ENCODE assay signal across 9 cellular contexts in the genomic region with DNA sequence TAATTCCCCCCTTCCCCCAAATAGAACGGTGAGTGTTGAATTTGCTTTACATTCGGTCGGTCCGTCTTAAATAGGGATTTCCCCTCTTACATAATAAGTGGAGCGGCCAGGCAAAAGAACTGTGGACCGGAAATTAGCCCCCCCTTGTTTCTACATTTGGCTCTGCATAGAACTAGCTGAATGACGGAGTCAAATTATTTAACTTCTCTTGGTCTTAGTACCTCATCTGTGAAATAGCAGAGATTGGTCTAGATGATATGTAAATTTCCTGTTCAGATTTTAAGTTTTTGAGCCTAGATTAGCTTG. TPM values are rescaled to one million over a fixed set of nuclear protein-coding genes. Genes with fewer than 3 reads are reported as not detected.
DNase-seq lines count a peak whose midpoint lies in the region; ATAC-seq, FAIRE-seq and TF ChIP-seq lines count a peak whose summit lies in the region.
"Had no signal": no experiment of that assay in that cellular context is flagged by ENCODE, and none has a peak within 500 bp of the region (broad histone marks: within the 10 kb centered on the region; RNA-seq: fewer than 3 reads in every experiment).

No MANE protein-coding gene starts in this region.

- H3K27ac ChIP-seq in kidney (ENCODE audit: low read depth in 2 of 2, low read length in 2 of 2), result peak overlapping the region in 1 of 2 donors; percentile 15
- H3K27ac ChIP-seq in uterus, result peak overlapping the region in 1 of 2 donors; percentile 62
- H3K27ac ChIP-seq: SJSA1 had no signal

- peak overlapping the region in 1 of 2 donors; percentile 10 for H3K9ac ChIP-seq in kidney (ENCODE audit: low read length in 2 of 2)

- TF ChIP-seq CTCF in kidney (IDR thresholded peaks at IDR 0.05; ENCODE audit: borderline replicate concordance, extremely low read depth, insufficient read depth) (no peak), uterus (IDR thresholded peaks at IDR 0.05) (no peak)

- H3K36me3 Mint-ChIP-seq in activated T-helper 17 cell treated with anti-CD3 and anti-CD28 coated beads, Interleukin-2, amount 50 U/mL, for 72 hours (ENCODE audit: low read depth), result no peaks in the 10 kb centered on the region

- no peaks in the 10 kb centered on the region for H3K9me3 Mint-ChIP-seq in activated T-helper 17 cell treated with anti-CD3 and anti-CD28 coated beads, Interleukin-2, amount 50 U/mL, for 72 hours

- H3K27ac Mint-ChIP-seq in activated T-helper 17 cell treated with anti-CD3 and anti-CD28 coated beads, Interleukin-2, amount 50 U/mL, for 72 hours, result no peak overlapping the region

- intact Hi-C loops in kidney (cut with DNase I) (no loop called here), uterus (cut with DNase I; ENCODE audit: low total_unique reads) (no loop called here)

- peaks cover 50% of the 10 kb centered on the region for H3K27me3 Mint-ChIP-seq in activated T-helper 17 cell treated with anti-CD3 and anti-CD28 coated beads, Interleukin-2, amount 50 U/mL, for 72 hours

- peak; percentile 50 for ATAC-seq in HG02571 (IDR thresholded peaks at IDR 0.05; ENCODE audit: unreplicated experiment)
- ATAC-seq in activated T-helper 17 cell treated with anti-CD3 and anti-CD28 coated beads, Interleukin-2, amount 50 U/mL, for 72 hours (replicated peaks), result no peak

- H3K4me1 Mint-ChIP-seq in activated T-helper 17 cell treated with anti-CD3 and anti-CD28 coated beads, Interleukin-2, amount 50 U/mL, for 72 hours, result peaks cover 7% of the 10 kb centered on the region

- no peak for TF ChIP-seq POLR2A in uterus (IDR thresholded peaks at IDR 0.05)

- peak; percentile 39 for FAIRE-seq in GM18507 (lab: Jason Lieb, UNC)
- FAIRE-seq in kidney (lab: Jason Lieb, UNC), result no peak

- H3K4me3 ChIP-seq in kidney (ENCODE audit: low read length in 2 of 2) (peak overlapping the region; percentile 74 to 84), uterus (no peak overlapping the region)

- no peak for DNase-seq in GM18507 (ENCODE audit: extremely low spot score, insufficient read length, low read depth)
- no peak for DNase-seq in kidney
- no peak for DNase-seq in uterus
- DNase-seq in NCI-H2029 treated with DMSO at 0.1 percent for 48 hours (lab: John Stamatoyannopoulos, UW), result no peak
- DNase-seq in OCI-M2 (lab: John Stamatoyannopoulos, UW; ENCODE audit: unreplicated experiment), result no peak
- no peak for DNase-seq in SK-N-DZ (ENCODE audit: low spot score)

- H3K27me3 ChIP-seq in uterus, result no peaks in the 10 kb centered on the region

- H3K36me3 ChIP-seq in kidney (ENCODE audit: control insufficient read depth in 1 of 2, insufficient read depth in 2 of 2, low read length in 2 of 2) (no peaks in the 10 kb centered on the region), uterus (no peaks in the 10 kb centered on the region)
- H3K36me3 ChIP-seq: SJSA1 had no signal

- no peaks in the 10 kb centered on the region for H3K9me3 ChIP-seq in kidney (ENCODE audit: control insufficient read depth in 1 of 2, low read length in 2 of 2)
- no peaks in the 10 kb centered on the region for H3K9me3 ChIP-seq in uterus

- peak overlapping the region; percentile 65 for H3K4me3 Mint-ChIP-seq in activated T-helper 17 cell treated with anti-CD3 and anti-CD28 coated beads, Interleukin-2, amount 50 U/mL, for 72 hours

- H3K4me1 ChIP-seq in kidney (ENCODE audit: control insufficient read depth in 1 of 2, insufficient read depth in 1 of 2, low read depth in 1 of 2, low read length in 2 of 2), result peaks cover 0 to 2% of the 10 kb centered on the region in 2 donors
- H3K4me1 ChIP-seq in uterus, result no peaks in the 10 kb centered on the region

RNA-seq across cellular contexts. Expression of gene SPATA18, which starts 1.3 kb away (rescaled TPM):
- under 1 TPM; 0.13 to 0.19 TPM for total RNA-seq in activated T-helper 17 cell treated with anti-CD3 and anti-CD28 coated beads, Interleukin-2, amount 50 U/mL, for 72 hours
- total RNA-seq in kidney (11.6 TPM), uterus (10 to 100 TPM in 1 of 4 donors, 1 to 10 TPM in 1, under 1 TPM in 2; under 0.01 to 12.2 (median 4.2) TPM)
- 5.9 TPM for polyA plus RNA-seq in kidney (ENCODE audit: insufficient read depth, low read depth, low replicate concordance)
- polyA plus RNA-seq in SK-N-DZ (2014; cell fraction: cytosol; rRNA removed), result 2.0 and 2.6 TPM in 2 replicates
- polyA plus RNA-seq in SK-N-DZ (2014; cell fraction: nucleus; rRNA removed), result 2.4 and 3.3 TPM in 2 replicates

RNA-seq across cellular contexts. Expression of gene SGCB, which starts 14.3 kb away (rescaled TPM):
- total RNA-seq in activated T-helper 17 cell treated with anti-CD3 and anti-CD28 coated beads, Interleukin-2, amount 50 U/mL, for 72 hours, result 10 to 100 TPM; 16.4 to 24.0 TPM
- total RNA-seq in kidney (43.9 TPM), uterus (10 to 100 TPM; 21.5 to 61.6 (median 44.6) TPM)
- 30.7 TPM for polyA plus RNA-seq in kidney (ENCODE audit: insufficient read depth, low read depth, low replicate concordance)
- 17.0 and 18.2 TPM in 2 replicates for polyA plus RNA-seq in SK-N-DZ (2014; cell fraction: cytosol; rRNA removed)
- polyA plus RNA-seq in SK-N-DZ (2014; cell fraction: nucleus; rRNA removed), result 8.7 and 9.5 TPM in 2 replicates

RNA-seq across cellular contexts. Expression of gene LRRC66, which starts 32.3 kb away (rescaled TPM):
- under 1 TPM; 0.34 to 0.65 TPM for total RNA-seq in activated T-helper 17 cell treated with anti-CD3 and anti-CD28 coated beads, Interleukin-2, amount 50 U/mL, for 72 hours
- total RNA-seq in kidney, result 0.44 TPM
- polyA plus RNA-seq in kidney (ENCODE audit: insufficient read depth, low read depth, low replicate concordance), result 0.45 TPM
- total RNA-seq in uterus, result 1 to 10 TPM in 1 of 4 donors, under 1 TPM in 1, not detected in 2; 0.90 to 1.5 TPM
- not detected in 2 replicates for polyA plus RNA-seq in SK-N-DZ (2014; cell fraction: cytosol; rRNA removed)
- polyA plus RNA-seq in SK-N-DZ (2014; cell fraction: nucleus; rRNA removed), result 0.27 TPM in 1 of 2 replicates, not detected in the other

Comparison
In these comparisons a context has a peak if more than half of its experiments do, and no peak if none do; other contexts are left out.
1. H3K4me3 ChIP-seq: peak in kidney (2 of 2); none in uterus (0 of 2).